In the genomic region with DNA sequence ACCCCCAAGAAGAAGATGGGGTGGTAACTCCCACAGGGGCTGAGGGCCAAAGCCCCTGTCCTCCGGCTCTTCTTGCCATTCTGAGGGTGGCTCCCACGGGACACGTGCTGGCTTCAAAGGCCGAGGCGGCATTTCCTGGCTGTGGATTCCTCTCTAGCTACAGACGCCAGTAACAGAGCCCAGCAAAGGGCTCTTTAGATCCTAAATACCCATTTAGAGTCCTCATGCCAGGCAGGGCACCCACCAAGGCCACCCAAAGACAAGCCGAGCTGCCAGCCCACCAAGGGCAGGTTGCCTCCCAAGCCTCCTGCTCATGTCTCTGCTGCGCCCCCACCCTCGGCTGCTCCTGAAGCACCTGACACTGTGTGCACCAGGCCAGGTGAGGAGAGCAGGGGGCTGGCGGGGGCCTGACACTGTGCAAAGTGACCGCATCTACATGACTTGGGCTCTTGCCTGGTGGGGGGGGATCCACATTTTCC, we compare ENCODE assay signal across 1 cellular context.
TF ChIP-seq lines count a peak whose summit lies in the region.

No MANE protein-coding gene starts in this region.

TF ChIP-seq in H1, 55 proteins besides CTCF, POLR2A, EP300 and RAD21:
- TF ChIP-seq SIRT6 (IDR thresholded peaks at IDR 0.05; ENCODE audit: low read length): no peak
- TF ChIP-seq SP4 (IDR thresholded peaks at IDR 0.05; ENCODE audit: low read length): no peak
- TF ChIP-seq, protein P1, sequence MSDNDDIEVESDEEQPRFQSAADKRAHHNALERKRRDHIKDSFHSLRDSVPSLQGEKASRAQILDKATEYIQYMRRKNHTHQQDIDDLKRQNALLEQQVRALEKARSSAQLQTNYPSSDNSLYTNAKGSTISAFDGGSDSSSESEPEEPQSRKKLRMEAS (IDR thresholded peaks at IDR 0.05): no peak
- no peak for TF ChIP-seq CREB1 (IDR thresholded peaks at IDR 0.05)
- no peak for TF ChIP-seq SP2 (IDR thresholded peaks at IDR 0.05; ENCODE audit: low read length)
- TF ChIP-seq SUZ12 (IDR thresholded peaks at IDR 0.05; ENCODE audit: low read length): no peak
- TF ChIP-seq SRF (IDR thresholded peaks at IDR 0.05; ENCODE audit: low read depth, low read length): no peak
